Comparison of ENCODE assay signal across 9 cellular contexts in the genomic region with DNA sequence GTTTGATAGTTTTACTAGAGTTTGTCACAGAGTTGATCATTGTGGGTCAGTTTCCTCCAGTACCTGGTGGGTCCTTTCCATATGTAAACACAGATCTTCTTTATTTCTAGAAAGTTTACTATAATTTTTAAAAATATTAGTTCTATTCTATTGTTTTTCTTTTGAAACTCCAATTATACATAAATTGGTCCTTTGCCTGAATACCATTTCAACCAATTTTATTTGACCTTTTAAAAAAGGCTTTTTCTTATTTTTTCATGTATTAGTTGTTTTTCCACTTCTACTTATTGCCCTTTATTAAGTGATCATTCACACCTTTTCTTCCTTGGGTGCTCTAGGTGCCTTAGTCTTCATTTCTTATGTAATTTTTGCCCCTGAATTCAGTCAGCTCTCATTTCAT. TPM values are rescaled to one million over a fixed set of nuclear protein-coding genes. Genes with fewer than 3 reads are reported as not detected.
"Had no signal": no experiment of that assay in that cellular context is flagged by ENCODE, and none has a peak within 500 bp of the region (broad histone marks: within the 10 kb centered on the region; RNA-seq: fewer than 3 reads in every experiment).

No MANE protein-coding gene starts in this region.

- H3K4me3 ChIP-seq: HAP-1, K562 had no signal

- DNase-seq: GOT3, H7, IMR-90, KG1 had no signal

- H3K36me3 ChIP-seq: HAP-1 had no signal

- ATAC-seq: HCT116, K562 had no signal

- H3K9me3 ChIP-seq: HAP-1 had no signal

- H3K4me1 ChIP-seq: HAP-1 had no signal

RNA-seq across cellular contexts. Expression of gene MUSK, which starts 33.0 kb away (rescaled TPM):
- total RNA-seq: H4, H7, HT-29, K562 had no signal
- polyA plus RNA-seq: K562 had no signal

RNA-seq across cellular contexts. Expression of gene SVEP1, which starts 56.0 kb away (rescaled TPM):
- total RNA-seq: HT-29 had no signal
